ENCODE assay signal across 8 cellular contexts in genomic region chr15:63752075-63752684, GRCh38.
DNase-seq lines count a peak whose midpoint lies in the region; ATAC-seq, FAIRE-seq and TF ChIP-seq lines count a peak whose summit lies in the region.

No MANE protein-coding gene starts in this region.

- H3K4me3 Mint-ChIP-seq in T-helper 17 cell (no peak overlapping the region), endothelial cell (ENCODE audit: unreplicated experiment) (no peak overlapping the region)

- TF ChIP-seq POLR2A in A549 (IDR thresholded peaks at IDR 0.05; ENCODE audit: low read length): no peak

- 36% methylated on average over 4 of the region's 4 CpGs for WGBS in A549 (ENCODE audit: missing lambda C conversion rate)

- DNase-seq in A549 (ENCODE audit: low read depth in 1 of 2, low spot score in 1 of 2) (peak; percentile 64 to 76), GDM1 (lab: John Stamatoyannopoulos, UW) (peak; percentile 56), NCI-H1417 treated with DMSO at 0.1 percent for 48 hours (lab: John Stamatoyannopoulos, UW) (peak; percentile 30), T-helper 17 cell (no peak), endothelial cell (ENCODE audit: low spot score) (peak; percentile 40), middle frontal gyrus (ENCODE audit: extremely low spot score, low spot score) (peak; percentile 19), T1000 (lab: John Stamatoyannopoulos, UW) (no peak)

- ATAC-seq in A549 (peak; percentile 93 to 97), T-helper 17 cell (peak; percentile 81), HG03108 (IDR thresholded peaks at IDR 0.05; ENCODE audit: unreplicated experiment) (no peak)

- H3K4me1 ChIP-seq in A549: no peaks in the 10 kb centered on the region

- POLR2A ChIA-PET in A549 (lab: Yijun Ruan, JAX): interaction anchor here (0.8 to 1.0 kb wide), 2 partner anchors 315 to 318 kb away, joined by 3 read pairs; no protein-coding TSS in a partner anchor

- H3K4me3 ChIP-seq in A549: no peak overlapping the region

- peak; percentile 93 for TF ChIP-seq CTCF in A549 (IDR thresholded peaks at IDR 0.05)
- TF ChIP-seq CTCF in endothelial cell (IDR thresholded peaks at IDR 0.05; ENCODE audit: unreplicated experiment): peak; percentile 71

- H3K36me3 Mint-ChIP-seq in T-helper 17 cell (ENCODE audit: low read depth): peaks cover 4% of the 10 kb centered on the region
- H3K36me3 Mint-ChIP-seq in endothelial cell (ENCODE audit: low read depth, unreplicated experiment): peaks cover 5% of the 10 kb centered on the region

- CTCF ChIA-PET in A549 (lab: Yijun Ruan, JAX): interaction anchor here (0.5 to 2.5 kb wide), 96 partner anchors 9 to 410 kb away, joined by 3 to 139 read pairs (median 4); partner anchors contain the start of genes CIAO2A, DAPK2 and PPIB

- peak; percentile 90 for FAIRE-seq in A549 (lab: Jason Lieb, UNC)

- no peak overlapping the region for H3K4me2 ChIP-seq in A549

- H3K9me3 Mint-ChIP-seq in endothelial cell (ENCODE audit: unreplicated experiment): no peaks in the 10 kb centered on the region

- H3K4me1 Mint-ChIP-seq in T-helper 17 cell (peaks cover 4% of the 10 kb centered on the region), endothelial cell (ENCODE audit: unreplicated experiment) (no peaks in the 10 kb centered on the region)

- H3K27ac Mint-ChIP-seq in T-helper 17 cell: no peak overlapping the region
- no peak overlapping the region for H3K27ac Mint-ChIP-seq in endothelial cell (ENCODE audit: unreplicated experiment)

- TF ChIP-seq RAD21 in A549 (conservative IDR thresholded peaks at IDR 0.05 in 1 of 2, IDR thresholded peaks at IDR 0.05 in 1 of 2): peak; percentile 92

- H3K9me3 ChIP-seq in A549 (no peaks in the 10 kb centered on the region), T-helper 17 cell (ENCODE audit: control insufficient read depth, low read length, poor library complexity, severe bottlenecking) (no peaks in the 10 kb centered on the region)

- H3K27ac ChIP-seq in A549: no peak overlapping the region

- no peak for TF ChIP-seq EP300 in A549 (IDR thresholded peaks at IDR 0.05)

- H3K27me3 Mint-ChIP-seq in T-helper 17 cell (no peaks in the 10 kb centered on the region), endothelial cell (ENCODE audit: unreplicated experiment) (no peaks in the 10 kb centered on the region)

TF ChIP-seq in A549, 52 proteins besides CTCF, POLR2A, EP300 and RAD21:
- TF ChIP-seq MAFK (IDR thresholded peaks at IDR 0.05; ENCODE audit: partially characterized antibody): peak; percentile 99
- no peak for TF ChIP-seq ZNF302 (CRISPR knock-in tag; IDR thresholded peaks at IDR 0.05)
- TF ChIP-seq FOSL2 (IDR thresholded peaks at IDR 0.05): no peak
- peak; percentile 59 for TF ChIP-seq FOSL2 (CRISPR knock-in tag; IDR thresholded peaks at IDR 0.05)
- TF ChIP-seq SMC3 (IDR thresholded peaks at IDR 0.05): peak; percentile 94

Comparison
In these comparisons a context has a peak if more than half of its experiments do, and no peak if none do; other contexts are left out.
1. DNase-seq: peak in A549 (2 of 2), GDM1 (single experiment), NCI-H1417 treated with DMSO at 0.1 percent for 48 hours (single experiment), endothelial cell (single experiment) and middle frontal gyrus (single experiment); none in T-helper 17 cell (0 of 3) and T1000 (single experiment).